ENCODE assay signal across 1 cellular context in genomic region chr12:10740182-10740581, GRCh38.
TF ChIP-seq lines count a peak whose summit lies in the region.

No MANE protein-coding gene starts in this region.

TF ChIP-seq in HepG2, 621 proteins besides CTCF, POLR2A, EP300 and RAD21:
- TF ChIP-seq ZNF362 (CRISPR knock-in tag; IDR thresholded peaks at IDR 0.05; ENCODE audit: borderline replicate concordance) (peak; percentile 51; the same call in 1 of the 2 replicates), NR2F6 (IDR thresholded peaks at IDR 0.05) (peak; percentile 40; the same call in 1 of the 2 replicates), NR2F6 (CRISPR knock-in tag; IDR thresholded peaks at IDR 0.05) (0 out of 2 replicates have a peak, but pooled peaks have one; percentile 28), ATF3 (CRISPR knock-in tag; IDR thresholded peaks at IDR 0.05) (0 out of 2 replicates have a peak, but pooled peaks have one; percentile 15), FOSL2 (CRISPR knock-in tag; IDR thresholded peaks at IDR 0.05) (peak; percentile 60), ZMYM4 (CRISPR knock-in tag; IDR thresholded peaks at IDR 0.05) (no peak), ZNF281 (CRISPR knock-in tag; IDR thresholded peaks at IDR 0.05; ENCODE audit: borderline replicate concordance) (peak; percentile 32; the same call in 1 of the 2 replicates), RBFOX2 (IDR thresholded peaks at IDR 0.05; ENCODE audit: low read depth, low read length) (no peak), ZFP90 (CRISPR knock-in tag; IDR thresholded peaks at IDR 0.05; ENCODE audit: borderline replicate concordance) (no peak), ZNF770 (CRISPR knock-in tag; IDR thresholded peaks at IDR 0.05) (peak; percentile 66; the same call in 1 of the 2 replicates), MZF1 (CRISPR knock-in tag; IDR thresholded peaks at IDR 0.05; ENCODE audit: borderline replicate concordance) (no peak), ZNF510 (CRISPR knock-in tag; IDR thresholded peaks at IDR 0.05; ENCODE audit: low read depth) (no peak), ZMAT3 (CRISPR knock-in tag; conservative IDR thresholded peaks at IDR 0.05) (no peak)
